ENCODE assay signal across 8 cellular contexts in the genomic region with DNA sequence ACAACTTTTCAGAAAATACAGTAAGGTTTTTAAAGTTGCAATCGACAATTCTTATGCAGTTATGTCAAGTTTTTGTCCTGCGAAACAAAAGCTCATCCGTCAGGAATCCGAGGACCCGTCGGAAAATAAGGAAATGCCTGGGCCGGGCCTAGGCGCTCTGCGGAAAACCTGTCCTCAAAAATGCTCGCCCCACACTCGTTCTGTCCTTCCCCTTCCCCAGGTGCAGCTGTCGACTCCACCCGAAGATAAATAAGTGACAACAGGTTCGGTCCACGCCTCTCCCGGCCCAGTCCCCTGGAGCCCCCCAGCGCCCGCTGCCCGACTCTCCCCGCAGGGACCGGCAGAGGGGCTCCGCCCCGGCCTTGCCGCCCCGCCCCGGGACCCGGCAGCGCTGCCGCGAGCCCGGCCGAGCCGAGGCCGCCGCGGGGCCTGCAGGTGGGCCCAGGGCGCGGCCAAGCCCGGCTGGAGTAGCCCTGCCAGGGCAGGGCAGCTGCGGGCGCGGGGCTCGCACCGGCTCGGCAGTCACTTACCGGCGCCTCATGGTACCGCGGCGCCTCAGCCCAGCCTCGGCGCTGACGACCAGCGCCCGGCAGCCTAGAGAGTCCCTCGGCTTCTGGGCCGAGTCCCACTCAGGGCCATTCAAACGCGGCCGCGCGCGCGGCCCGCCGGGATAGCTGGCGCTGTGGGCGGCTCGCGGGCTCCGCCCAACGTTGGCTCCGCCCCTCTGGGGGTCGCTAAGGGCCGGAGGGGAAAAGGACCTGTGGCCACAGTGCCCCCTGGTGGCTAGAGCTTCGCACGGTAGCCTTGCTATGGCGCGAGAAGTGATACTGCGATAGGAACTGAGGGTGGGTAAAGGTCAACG. TPM values are rescaled to one million over a fixed set of nuclear protein-coding genes. Genes with fewer than 3 reads are reported as not detected.
A peak's percentile ranks its signal among the peaks of the same experiment; 100 is the strongest.
DNase-seq lines count a peak whose midpoint lies in the region; ATAC-seq and TF ChIP-seq lines count a peak whose summit lies in the region.

A gene with protein sequence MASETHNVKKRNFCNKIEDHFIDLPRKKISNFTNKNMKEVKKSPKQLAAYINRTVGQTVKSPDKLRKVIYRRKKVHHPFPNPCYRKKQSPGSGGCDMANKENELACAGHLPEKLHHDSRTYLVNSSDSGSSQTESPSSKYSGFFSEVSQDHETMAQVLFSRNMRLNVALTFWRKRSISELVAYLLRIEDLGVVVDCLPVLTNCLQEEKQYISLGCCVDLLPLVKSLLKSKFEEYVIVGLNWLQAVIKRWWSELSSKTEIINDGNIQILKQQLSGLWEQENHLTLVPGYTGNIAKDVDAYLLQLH (minus strand): TSS at position 676 of the 862 bp plus-strand sequence. CDS start 46,420 bp downstream, outside the sequence.

- H3K9me2 ChIP-seq in PC-3 (replicated peaks; ENCODE audit: low read length), result no peaks in the 10 kb centered on the region

- intact Hi-C loops in PC-3 (cut with micrococcal nuclease), result loop anchor here (1.0 to 2.0 kb wide), 3 partner anchors 63 to 147 kb away; no protein-coding TSS in a partner anchor

- H3K9me3 ChIP-seq in PC-3 (ENCODE audit: low read length) (no peaks in the 10 kb centered on the region), esophagus (ENCODE audit: control insufficient read depth in 2 of 2, insufficient read depth in 1 of 2, low read depth in 1 of 2, low read length in 1 of 2) (no peaks in the 10 kb centered on the region), muscle layer of colon (ENCODE audit: low read length) (no peaks in the 10 kb centered on the region)

- CTCF ChIA-PET in PC-3 (lab: Charles Lee), result interaction anchor here (0.5 to 2.1 kb wide), 7 partner anchors 87 to 157 kb away, joined by 3 to 17 read pairs (median 4); a partner anchor contains a TSS

- peaks cover 49% of the 10 kb centered on the region for H3K79me2 ChIP-seq in PC-3 (ENCODE audit: low read length)

- DNase-seq in DMS79 (lab: John Stamatoyannopoulos, UW) (peak; percentile 62), PC-3 (peak; percentile 99), activated T-cell treated with anti-CD3 and anti-CD28 coated beads for 48 hours (ENCODE audit: low read depth) (peak; percentile 99)
- DNase-seq in Jurkat, Clone E6-1 (ENCODE audit: low read depth, low spot score), result peak; percentile 87
- peak; percentile 97 for DNase-seq in stimulated activated CD8-positive, alpha-beta memory T cell treated with anti-CD3 and anti-CD28 coated beads, Interleukin-7, amount 100 ng/mL, for 24 hours (ENCODE audit: low read depth)

- peak within 1 kb of the TSS; percentile 85 for H3K4me3 ChIP-seq in Jurkat, Clone E6-1 (ENCODE audit: low read length)
- H3K4me3 ChIP-seq in PC-3 (ENCODE audit: low read length) (peak within 1 kb of the TSS; percentile 92), esophagus (ENCODE audit: low read depth in 1 of 2, low read length in 2 of 2) (peak within 1 kb of the TSS; percentile 76 to 92), muscle layer of colon (ENCODE audit: low read depth in 1 of 2, low read length in 2 of 2) (peak within 1 kb of the TSS; percentile 46)

- H3K4me1 ChIP-seq in PC-3 (ENCODE audit: insufficient read depth, low read length) (peaks cover 20% of the 10 kb centered on the region), esophagus (ENCODE audit: control insufficient read depth in 2 of 2, insufficient read depth in 2 of 2, low read length in 1 of 2) (no peaks in the 10 kb centered on the region), muscle layer of colon (ENCODE audit: insufficient read depth, low read length) (peaks cover 10% of the 10 kb centered on the region)

- POLR2A ChIA-PET in PC-3 (lab: Charles Lee; ENCODE audit: unreplicated experiment), result interaction anchor here (0.6 to 0.8 kb wide), 10 partner anchors 9 to 142 kb away, joined by 3 to 24 read pairs (median 7); a partner anchor contains a TSS

- peak; percentile 93 for ATAC-seq in GM21619 (IDR thresholded peaks at IDR 0.05; ENCODE audit: unreplicated experiment)
- ATAC-seq in PC-3, result peak; percentile 90

- no TSS peak for BruUV-seq in PC-3 (replicated peaks; lab: Mats Ljungman, UMichigan)

- peak within 1 kb of the TSS; percentile 87 for H3K4me2 ChIP-seq in PC-3 (ENCODE audit: low read length)

- WGBS in esophagus, 2 donors, result 0 to 1% methylated on average over 77 to 81 of the region's 81 CpGs

- H3K9ac ChIP-seq in PC-3 (ENCODE audit: low read length) (peak within 1 kb of the TSS; percentile 96), muscle layer of colon (ENCODE audit: low read length) (peak within 1 kb of the TSS; percentile 50)

- H3K27me3 ChIP-seq in PC-3 (ENCODE audit: low read length) (no peaks in the 10 kb centered on the region), esophagus (ENCODE audit: control insufficient read depth in 1 of 2, insufficient read depth in 2 of 2, low read length in 2 of 2) (no peaks in the 10 kb centered on the region), muscle layer of colon (ENCODE audit: control insufficient read depth in 1 of 2, insufficient read depth in 2 of 2, low read length in 2 of 2) (no peaks in the 10 kb centered on the region)

- H4K20me1 ChIP-seq in PC-3 (ENCODE audit: low read length), result peaks cover 30% of the 10 kb centered on the region

- no peaks in the 10 kb centered on the region for H3F3A ChIP-seq in PC-3 (ENCODE audit: low read length, unreplicated experiment)

- H2AFZ ChIP-seq in PC-3 (ENCODE audit: low read length), result peak within 1 kb of the TSS; percentile 62

- H3K27ac ChIP-seq in PC-3 (ENCODE audit: low read length) (peak within 1 kb of the TSS; percentile 78), esophagus (ENCODE audit: low read depth in 2 of 2, low read length in 1 of 2) (peak within 1 kb of the TSS; percentile 94 to 95), muscle layer of colon (ENCODE audit: low read depth, low read length) (peak within 1 kb of the TSS; percentile 80)

- H3K36me3 ChIP-seq in PC-3 (ENCODE audit: low read depth, low read length) (peaks cover 7% of the 10 kb centered on the region), esophagus (ENCODE audit: control insufficient read depth in 2 of 2, insufficient read depth in 2 of 2, low read length in 1 of 2) (no peaks in the 10 kb centered on the region), muscle layer of colon (ENCODE audit: insufficient read depth, low read length) (no peaks in the 10 kb centered on the region)

- TF ChIP-seq CTCF in PC-3 (conservative IDR thresholded peaks at IDR 0.05; ENCODE audit: low read depth, low read length), result peak; percentile 90

RNA-seq across cellular contexts. Expression of the gene that starts here (rescaled TPM):
- 33.6 TPM for polyA plus RNA-seq in Jurkat, Clone E6-1 (2012; ENCODE audit: insufficient read depth, insufficient read length)
- total RNA-seq in PC-3 (2014; rRNA removed), result 51.6 and 57.6 TPM in 2 replicates
- polyA plus RNA-seq in esophagus, result 10 to 100 TPM; 35.4 to 64.3 TPM

Comparison
In these comparisons a context has a peak if more than half of its experiments do, and no peak if none do; other contexts are left out.
1. Peak in every context shown above with its lines: DNase-seq, ATAC-seq, H3K4me3 ChIP-seq and H3K27ac ChIP-seq.